Comparison of ENCODE assay signal across 1 cellular context in the genomic region with DNA sequence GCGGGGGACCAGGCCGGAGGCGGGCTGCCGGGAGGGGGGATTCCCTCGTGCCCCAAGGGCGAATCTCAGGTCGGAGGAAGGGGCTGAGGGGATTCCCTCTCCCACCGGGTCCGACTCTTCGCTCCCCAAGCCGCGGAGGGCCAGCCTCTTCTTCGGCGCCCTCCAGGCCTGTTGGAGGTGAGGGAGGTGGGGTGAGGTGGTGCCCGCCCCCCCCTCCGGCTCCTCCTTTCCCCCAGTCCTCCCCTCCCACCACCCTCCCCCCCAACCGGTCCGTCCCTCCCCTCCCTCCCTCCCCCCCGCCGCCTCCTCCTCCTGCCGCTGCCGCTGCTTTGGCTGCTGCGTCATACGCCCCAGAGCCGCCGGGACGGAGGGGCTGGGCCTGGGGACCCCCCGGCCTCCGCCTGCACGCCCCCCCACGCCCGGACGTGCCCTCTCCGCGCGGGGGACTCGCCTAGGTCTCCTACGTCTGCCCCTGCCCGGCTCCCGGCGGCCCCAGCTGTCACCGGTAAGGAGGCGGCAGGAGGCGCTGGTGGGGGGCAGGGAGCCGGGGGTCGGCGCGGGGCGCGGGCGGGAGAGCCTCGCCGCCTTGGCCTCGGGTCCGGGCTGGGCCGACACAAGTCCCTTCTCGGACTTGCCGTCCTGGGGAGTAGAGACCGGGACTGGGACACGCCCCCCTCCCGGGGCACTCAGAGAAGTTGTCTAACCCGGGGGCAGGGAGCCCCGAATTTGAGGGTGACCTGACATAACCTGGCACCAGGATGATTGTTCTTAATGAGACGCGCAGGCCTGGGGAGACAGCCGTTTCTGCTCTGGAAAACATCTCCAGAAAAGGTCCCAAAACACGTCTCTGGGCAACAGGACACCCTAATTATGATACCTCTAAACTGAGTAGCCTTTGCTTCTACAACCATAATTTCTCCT.
TF ChIP-seq lines count a peak whose summit lies in the region.

A gene (plus strand): TSS at position 304 of the 921 bp plus-strand sequence. CDS start 1,250 bp downstream, outside the sequence.

TF ChIP-seq in HepG2, 621 proteins besides CTCF, POLR2A, EP300 and RAD21 (continued from another document and continues in another):
- TF ChIP-seq ARID2 (CRISPR knock-in tag; IDR thresholded peaks at IDR 0.05; ENCODE audit: borderline replicate concordance) = no peak
- no peak for TF ChIP-seq REL (CRISPR knock-in tag; conservative IDR thresholded peaks at IDR 0.05)
- TF ChIP-seq, protein P1, sequence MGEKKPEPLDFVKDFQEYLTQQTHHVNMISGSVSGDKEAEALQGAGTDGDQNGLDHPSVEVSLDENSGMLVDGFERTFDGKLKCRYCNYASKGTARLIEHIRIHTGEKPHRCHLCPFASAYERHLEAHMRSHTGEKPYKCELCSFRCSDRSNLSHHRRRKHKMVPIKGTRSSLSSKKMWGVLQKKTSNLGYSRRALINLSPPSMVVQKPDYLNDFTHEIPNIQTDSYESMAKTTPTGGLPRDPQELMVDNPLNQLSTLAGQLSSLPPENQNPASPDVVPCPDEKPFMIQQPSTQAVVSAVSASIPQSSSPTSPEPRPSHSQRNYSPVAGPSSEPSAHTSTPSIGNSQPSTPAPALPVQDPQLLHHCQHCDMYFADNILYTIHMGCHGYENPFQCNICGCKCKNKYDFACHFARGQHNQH (CRISPR knock-in tag; IDR thresholded peaks at IDR 0.05) = no peak
- TF ChIP-seq ISL2 (CRISPR knock-in tag; IDR thresholded peaks at IDR 0.05) = no peak
- no peak for TF ChIP-seq ZNF282 (IDR thresholded peaks at IDR 0.05; ENCODE audit: partially characterized antibody)
- no peak; the same call in 1 of the 2 replicates for TF ChIP-seq ZSCAN21 (CRISPR knock-in tag; IDR thresholded peaks at IDR 0.05; ENCODE audit: borderline replicate concordance)
- TF ChIP-seq, protein P2, sequence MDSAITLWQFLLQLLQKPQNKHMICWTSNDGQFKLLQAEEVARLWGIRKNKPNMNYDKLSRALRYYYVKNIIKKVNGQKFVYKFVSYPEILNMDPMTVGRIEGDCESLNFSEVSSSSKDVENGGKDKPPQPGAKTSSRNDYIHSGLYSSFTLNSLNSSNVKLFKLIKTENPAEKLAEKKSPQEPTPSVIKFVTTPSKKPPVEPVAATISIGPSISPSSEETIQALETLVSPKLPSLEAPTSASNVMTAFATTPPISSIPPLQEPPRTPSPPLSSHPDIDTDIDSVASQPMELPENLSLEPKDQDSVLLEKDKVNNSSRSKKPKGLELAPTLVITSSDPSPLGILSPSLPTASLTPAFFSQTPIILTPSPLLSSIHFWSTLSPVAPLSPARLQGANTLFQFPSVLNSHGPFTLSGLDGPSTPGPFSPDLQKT (CRISPR knock-in tag; IDR thresholded peaks at IDR 0.05; ENCODE audit: borderline replicate concordance) = no peak
- no peak for TF ChIP-seq SMAD3 (CRISPR knock-in tag; IDR thresholded peaks at IDR 0.05)
- TF ChIP-seq HNRNPH1 (optimal IDR thresholded peaks at IDR 0.05; ENCODE audit: low read depth, low read length) = no peak
- TF ChIP-seq CREM (IDR thresholded peaks at IDR 0.05) = no peak
- TF ChIP-seq CREM (CRISPR knock-in tag; IDR thresholded peaks at IDR 0.05) = no peak
- no peak for TF ChIP-seq PHB2 (IDR thresholded peaks at IDR 0.05; ENCODE audit: partially characterized antibody)
- no peak for TF ChIP-seq ZNF296 (CRISPR knock-in tag; conservative IDR thresholded peaks at IDR 0.05)
- TF ChIP-seq, protein P3, sequence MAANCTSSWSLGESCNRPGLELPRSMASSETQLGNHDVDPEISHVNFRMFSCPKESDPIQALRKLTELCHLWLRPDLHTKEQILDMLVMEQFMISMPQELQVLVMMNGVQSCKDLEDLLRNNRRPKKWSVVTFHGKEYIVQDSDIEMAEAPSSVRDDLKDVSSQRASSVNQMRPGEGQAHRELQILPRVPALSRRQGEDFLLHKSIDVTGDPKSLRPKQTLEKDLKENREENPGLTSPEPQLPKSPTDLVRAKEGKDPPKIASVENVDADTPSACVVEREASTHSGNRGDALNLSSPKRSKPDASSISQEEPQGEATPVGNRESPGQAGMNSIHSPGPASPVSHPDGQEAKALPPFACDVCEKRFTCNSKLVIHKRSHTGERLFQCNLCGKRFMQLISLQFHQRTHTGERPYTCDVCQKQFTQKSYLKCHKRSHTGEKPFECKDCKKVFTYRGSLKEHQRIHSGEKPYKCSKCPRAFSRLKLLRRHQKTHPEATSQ (CRISPR knock-in tag; IDR thresholded peaks at IDR 0.05; ENCODE audit: borderline replicate concordance) = no peak
- TF ChIP-seq TEAD2 (CRISPR knock-in tag; IDR thresholded peaks at IDR 0.05) = no peak
- TF ChIP-seq HOXD1 (CRISPR knock-in tag; IDR thresholded peaks at IDR 0.05) = no peak
- TF ChIP-seq ZFP62 (CRISPR knock-in tag; IDR thresholded peaks at IDR 0.05) = no peak
- TF ChIP-seq, protein P4, sequence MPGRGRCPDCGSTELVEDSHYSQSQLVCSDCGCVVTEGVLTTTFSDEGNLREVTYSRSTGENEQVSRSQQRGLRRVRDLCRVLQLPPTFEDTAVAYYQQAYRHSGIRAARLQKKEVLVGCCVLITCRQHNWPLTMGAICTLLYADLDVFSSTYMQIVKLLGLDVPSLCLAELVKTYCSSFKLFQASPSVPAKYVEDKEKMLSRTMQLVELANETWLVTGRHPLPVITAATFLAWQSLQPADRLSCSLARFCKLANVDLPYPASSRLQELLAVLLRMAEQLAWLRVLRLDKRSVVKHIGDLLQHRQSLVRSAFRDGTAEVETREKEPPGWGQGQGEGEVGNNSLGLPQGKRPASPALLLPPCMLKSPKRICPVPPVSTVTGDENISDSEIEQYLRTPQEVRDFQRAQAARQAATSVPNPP (CRISPR knock-in tag; IDR thresholded peaks at IDR 0.05) = no peak
- TF ChIP-seq, protein P5, sequence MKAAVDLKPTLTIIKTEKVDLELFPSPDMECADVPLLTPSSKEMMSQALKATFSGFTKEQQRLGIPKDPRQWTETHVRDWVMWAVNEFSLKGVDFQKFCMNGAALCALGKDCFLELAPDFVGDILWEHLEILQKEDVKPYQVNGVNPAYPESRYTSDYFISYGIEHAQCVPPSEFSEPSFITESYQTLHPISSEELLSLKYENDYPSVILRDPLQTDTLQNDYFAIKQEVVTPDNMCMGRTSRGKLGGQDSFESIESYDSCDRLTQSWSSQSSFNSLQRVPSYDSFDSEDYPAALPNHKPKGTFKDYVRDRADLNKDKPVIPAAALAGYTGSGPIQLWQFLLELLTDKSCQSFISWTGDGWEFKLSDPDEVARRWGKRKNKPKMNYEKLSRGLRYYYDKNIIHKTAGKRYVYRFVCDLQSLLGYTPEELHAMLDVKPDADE (CRISPR knock-in tag; IDR thresholded peaks at IDR 0.05) = no peak
- no peak for TF ChIP-seq ZNF589 (CRISPR knock-in tag; conservative IDR thresholded peaks at IDR 0.05)
- TF ChIP-seq, protein P6, sequence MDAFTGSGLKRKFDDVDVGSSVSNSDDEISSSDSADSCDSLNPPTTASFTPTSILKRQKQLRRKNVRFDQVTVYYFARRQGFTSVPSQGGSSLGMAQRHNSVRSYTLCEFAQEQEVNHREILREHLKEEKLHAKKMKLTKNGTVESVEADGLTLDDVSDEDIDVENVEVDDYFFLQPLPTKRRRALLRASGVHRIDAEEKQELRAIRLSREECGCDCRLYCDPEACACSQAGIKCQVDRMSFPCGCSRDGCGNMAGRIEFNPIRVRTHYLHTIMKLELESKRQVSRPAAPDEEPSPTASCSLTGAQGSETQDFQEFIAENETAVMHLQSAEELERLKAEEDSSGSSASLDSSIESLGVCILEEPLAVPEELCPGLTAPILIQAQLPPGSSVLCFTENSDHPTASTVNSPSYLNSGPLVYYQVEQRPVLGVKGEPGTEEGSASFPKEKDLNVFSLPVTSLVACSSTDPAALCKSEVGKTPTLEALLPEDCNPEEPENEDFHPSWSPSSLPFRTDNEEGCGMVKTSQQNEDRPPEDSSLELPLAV (CRISPR knock-in tag; conservative IDR thresholded peaks at IDR 0.05; ENCODE audit: low read depth) = no peak
- no peak for TF ChIP-seq SP1 (IDR thresholded peaks at IDR 0.05)
- TF ChIP-seq SP1 (CRISPR knock-in tag; IDR thresholded peaks at IDR 0.05) = peak; percentile 28; the same call in 1 of the 2 replicates
- TF ChIP-seq RFX1 (IDR thresholded peaks at IDR 0.05) = no peak
- TF ChIP-seq MEF2D (CRISPR knock-in tag; IDR thresholded peaks at IDR 0.05) = no peak
- TF ChIP-seq, protein P7, sequence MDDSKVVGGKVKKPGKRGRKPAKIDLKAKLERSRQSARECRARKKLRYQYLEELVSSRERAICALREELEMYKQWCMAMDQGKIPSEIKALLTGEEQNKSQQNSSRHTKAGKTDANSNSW (CRISPR knock-in tag; IDR thresholded peaks at IDR 0.05; ENCODE audit: borderline replicate concordance) = peak; percentile 25; the same call in 1 of the 2 replicates
- TF ChIP-seq IKZF1 (IDR thresholded peaks at IDR 0.05) = no peak
- no peak for TF ChIP-seq TMF1 (CRISPR knock-in tag; IDR thresholded peaks at IDR 0.05; ENCODE audit: low read depth)
- TF ChIP-seq, protein P8, sequence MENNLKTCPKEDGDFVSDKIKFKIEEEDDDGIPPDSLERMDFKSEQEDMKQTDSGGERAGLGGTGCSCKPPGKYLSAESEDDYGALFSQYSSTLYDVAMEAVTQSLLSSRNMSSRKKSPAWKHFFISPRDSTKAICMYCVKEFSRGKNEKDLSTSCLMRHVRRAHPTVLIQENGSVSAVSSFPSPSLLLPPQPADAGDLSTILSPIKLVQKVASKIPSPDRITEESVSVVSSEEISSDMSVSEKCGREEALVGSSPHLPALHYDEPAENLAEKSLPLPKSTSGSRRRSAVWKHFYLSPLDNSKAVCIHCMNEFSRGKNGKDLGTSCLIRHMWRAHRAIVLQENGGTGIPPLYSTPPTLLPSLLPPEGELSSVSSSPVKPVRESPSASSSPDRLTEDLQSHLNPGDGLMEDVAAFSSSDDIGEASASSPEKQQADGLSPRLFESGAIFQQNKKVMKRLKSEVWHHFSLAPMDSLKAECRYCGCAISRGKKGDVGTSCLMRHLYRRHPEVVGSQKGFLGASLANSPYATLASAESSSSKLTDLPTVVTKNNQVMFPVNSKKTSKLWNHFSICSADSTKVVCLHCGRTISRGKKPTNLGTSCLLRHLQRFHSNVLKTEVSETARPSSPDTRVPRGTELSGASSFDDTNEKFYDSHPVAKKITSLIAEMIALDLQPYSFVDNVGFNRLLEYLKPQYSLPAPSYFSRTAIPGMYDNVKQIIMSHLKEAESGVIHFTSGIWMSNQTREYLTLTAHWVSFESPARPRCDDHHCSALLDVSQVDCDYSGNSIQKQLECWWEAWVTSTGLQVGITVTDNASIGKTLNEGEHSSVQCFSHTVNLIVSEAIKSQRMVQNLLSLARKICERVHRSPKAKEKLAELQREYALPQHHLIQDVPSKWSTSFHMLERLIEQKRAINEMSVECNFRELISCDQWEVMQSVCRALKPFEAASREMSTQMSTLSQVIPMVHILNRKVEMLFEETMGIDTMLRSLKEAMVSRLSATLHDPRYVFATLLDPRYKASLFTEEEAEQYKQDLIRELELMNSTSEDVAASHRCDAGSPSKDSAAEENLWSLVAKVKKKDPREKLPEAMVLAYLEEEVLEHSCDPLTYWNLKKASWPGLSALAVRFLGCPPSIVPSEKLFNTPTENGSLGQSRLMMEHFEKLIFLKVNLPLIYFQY (CRISPR knock-in tag; IDR thresholded peaks at IDR 0.05; ENCODE audit: borderline replicate concordance) = no peak
- peak; percentile 48; the same call in 1 of the 2 replicates for TF ChIP-seq NFKB2 (CRISPR knock-in tag; IDR thresholded peaks at IDR 0.05; ENCODE audit: borderline replicate concordance)
- no peak for TF ChIP-seq ZBTB7A (CRISPR knock-in tag; IDR thresholded peaks at IDR 0.05)
- peak; percentile 21; the same call in 1 of the 2 replicates for TF ChIP-seq POLR2G (IDR thresholded peaks at IDR 0.05; ENCODE audit: low read depth, low read length)
- 0 out of 2 replicates have a peak, but pooled peaks have one; percentile 14 for TF ChIP-seq SALL2 (CRISPR knock-in tag; IDR thresholded peaks at IDR 0.05)
- TF ChIP-seq NFATC3 (CRISPR knock-in tag; IDR thresholded peaks at IDR 0.05) = no peak
- TF ChIP-seq SAP130 (CRISPR knock-in tag; IDR thresholded peaks at IDR 0.05; ENCODE audit: low read depth) = peak; percentile 88
- no peak for TF ChIP-seq ZBTB1 (CRISPR knock-in tag; IDR thresholded peaks at IDR 0.05; ENCODE audit: borderline replicate concordance)
- no peak; the same call in none of the 2 replicates for TF ChIP-seq IRX3 (CRISPR knock-in tag; IDR thresholded peaks at IDR 0.05; ENCODE audit: borderline replicate concordance, low read depth)
- TF ChIP-seq YY1 (IDR thresholded peaks at IDR 0.05; ENCODE audit: insufficient read depth, insufficient replicate concordance, low read depth, low read length) = no peak
- peak; percentile 52; the same call in 1 of the 2 replicates for TF ChIP-seq KDM2A (CRISPR knock-in tag; IDR thresholded peaks at IDR 0.05; ENCODE audit: borderline replicate concordance, low read depth)
- TF ChIP-seq, protein P9, sequence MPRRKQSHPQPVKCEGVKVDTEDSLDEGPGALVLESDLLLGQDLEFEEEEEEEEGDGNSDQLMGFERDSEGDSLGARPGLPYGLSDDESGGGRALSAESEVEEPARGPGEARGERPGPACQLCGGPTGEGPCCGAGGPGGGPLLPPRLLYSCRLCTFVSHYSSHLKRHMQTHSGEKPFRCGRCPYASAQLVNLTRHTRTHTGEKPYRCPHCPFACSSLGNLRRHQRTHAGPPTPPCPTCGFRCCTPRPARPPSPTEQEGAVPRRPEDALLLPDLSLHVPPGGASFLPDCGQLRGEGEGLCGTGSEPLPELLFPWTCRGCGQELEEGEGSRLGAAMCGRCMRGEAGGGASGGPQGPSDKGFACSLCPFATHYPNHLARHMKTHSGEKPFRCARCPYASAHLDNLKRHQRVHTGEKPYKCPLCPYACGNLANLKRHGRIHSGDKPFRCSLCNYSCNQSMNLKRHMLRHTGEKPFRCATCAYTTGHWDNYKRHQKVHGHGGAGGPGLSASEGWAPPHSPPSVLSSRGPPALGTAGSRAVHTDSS (CRISPR knock-in tag; conservative IDR thresholded peaks at IDR 0.05) = no peak
- TF ChIP-seq, protein P10, sequence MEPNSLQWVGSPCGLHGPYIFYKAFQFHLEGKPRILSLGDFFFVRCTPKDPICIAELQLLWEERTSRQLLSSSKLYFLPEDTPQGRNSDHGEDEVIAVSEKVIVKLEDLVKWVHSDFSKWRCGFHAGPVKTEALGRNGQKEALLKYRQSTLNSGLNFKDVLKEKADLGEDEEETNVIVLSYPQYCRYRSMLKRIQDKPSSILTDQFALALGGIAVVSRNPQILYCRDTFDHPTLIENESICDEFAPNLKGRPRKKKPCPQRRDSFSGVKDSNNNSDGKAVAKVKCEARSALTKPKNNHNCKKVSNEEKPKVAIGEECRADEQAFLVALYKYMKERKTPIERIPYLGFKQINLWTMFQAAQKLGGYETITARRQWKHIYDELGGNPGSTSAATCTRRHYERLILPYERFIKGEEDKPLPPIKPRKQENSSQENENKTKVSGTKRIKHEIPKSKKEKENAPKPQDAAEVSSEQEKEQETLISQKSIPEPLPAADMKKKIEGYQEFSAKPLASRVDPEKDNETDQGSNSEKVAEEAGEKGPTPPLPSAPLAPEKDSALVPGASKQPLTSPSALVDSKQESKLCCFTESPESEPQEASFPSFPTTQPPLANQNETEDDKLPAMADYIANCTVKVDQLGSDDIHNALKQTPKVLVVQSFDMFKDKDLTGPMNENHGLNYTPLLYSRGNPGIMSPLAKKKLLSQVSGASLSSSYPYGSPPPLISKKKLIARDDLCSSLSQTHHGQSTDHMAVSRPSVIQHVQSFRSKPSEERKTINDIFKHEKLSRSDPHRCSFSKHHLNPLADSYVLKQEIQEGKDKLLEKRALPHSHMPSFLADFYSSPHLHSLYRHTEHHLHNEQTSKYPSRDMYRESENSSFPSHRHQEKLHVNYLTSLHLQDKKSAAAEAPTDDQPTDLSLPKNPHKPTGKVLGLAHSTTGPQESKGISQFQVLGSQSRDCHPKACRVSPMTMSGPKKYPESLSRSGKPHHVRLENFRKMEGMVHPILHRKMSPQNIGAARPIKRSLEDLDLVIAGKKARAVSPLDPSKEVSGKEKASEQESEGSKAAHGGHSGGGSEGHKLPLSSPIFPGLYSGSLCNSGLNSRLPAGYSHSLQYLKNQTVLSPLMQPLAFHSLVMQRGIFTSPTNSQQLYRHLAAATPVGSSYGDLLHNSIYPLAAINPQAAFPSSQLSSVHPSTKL (CRISPR knock-in tag; IDR thresholded peaks at IDR 0.05) = no peak
